24 cellular contexts compared by ENCODE assay signal in genomic region chr10:124428207-124428777, GRCh38. TPM values are rescaled to one million over a fixed set of nuclear protein-coding genes. Genes with fewer than 3 reads are reported as not detected.
"Had no signal": no experiment of that assay in that cellular context is flagged by ENCODE, and none has a peak within 500 bp of the region (broad histone marks: within the 10 kb centered on the region; RNA-seq: fewer than 3 reads in every experiment).

No MANE protein-coding gene starts in this region.

- H3K9me3 Mint-ChIP-seq: naive thymus-derived CD8-positive, alpha-beta T cell had no signal

- H3K27ac ChIP-seq: epithelial cell of prostate, esophagus squamous epithelium, gastroesophageal sphincter, neutrophil, right atrium auricular region, sigmoid colon, skin epidermis, tibial artery, upper lobe of right lung, vagina had no signal

- ATAC-seq: gastroesophageal sphincter; left lobe of liver; naive thymus-derived CD8-positive, alpha-beta T cell; upper lobe of right lung had no signal

- H3K4me1 ChIP-seq: gastroesophageal sphincter, right atrium auricular region, sigmoid colon, tibial artery, upper lobe of right lung, vagina had no signal

- H3K27me3 ChIP-seq: right atrium auricular region, sigmoid colon, vagina had no signal

- H3K4me3 Mint-ChIP-seq: naive thymus-derived CD8-positive, alpha-beta T cell had no signal

- H3K9me3 ChIP-seq: esophagus squamous epithelium, gastroesophageal sphincter, neutrophil, right atrium auricular region, sigmoid colon, tibial artery, upper lobe of right lung, vagina had no signal

- FAIRE-seq: endometrium had no signal

- DNase-seq: effector memory CD4-positive, alpha-beta T cell; esophagus squamous epithelium; foreskin fibroblast; glutamatergic neuron; mammary epithelial cell; naive thymus-derived CD8-positive, alpha-beta T cell; posterior cingulate gyrus; sigmoid colon; stimulated activated CD4-positive, alpha-beta T cell treated with anti-CD3 and anti-CD28 coated beads, Interleukin-12 subunit alpha, Interleukin-12 subunit beta, amount 100 ng/mL, for 4 hours; stimulated activated naive CD4-positive, alpha-beta T cell; tibial artery; upper lobe of right lung had no signal

- H3K36me3 Mint-ChIP-seq: naive thymus-derived CD8-positive, alpha-beta T cell had no signal

- H3K36me3 ChIP-seq: esophagus squamous epithelium, gastroesophageal sphincter, neutrophil, right atrium auricular region, sigmoid colon, tibial artery, upper lobe of right lung, vagina had no signal

- H3K4me3 ChIP-seq: esophagus squamous epithelium, gastroesophageal sphincter, right atrium auricular region, sigmoid colon, skin epidermis, tibial artery, upper lobe of right lung, vagina had no signal

RNA-seq across cellular contexts. Expression of gene NKX1-2, which starts 21.5 kb away (rescaled TPM):
- total RNA-seq: kidney epithelial cell; mesenteric fat pad; mononuclear cell; naive thymus-derived CD8-positive, alpha-beta T cell; osteoblast; right atrium auricular region; sigmoid colon; upper lobe of right lung had no signal
- polyA plus RNA-seq: naive thymus-derived CD8-positive, alpha-beta T cell; sigmoid colon had no signal
